11 cellular contexts compared by ENCODE assay signal in the genomic region with DNA sequence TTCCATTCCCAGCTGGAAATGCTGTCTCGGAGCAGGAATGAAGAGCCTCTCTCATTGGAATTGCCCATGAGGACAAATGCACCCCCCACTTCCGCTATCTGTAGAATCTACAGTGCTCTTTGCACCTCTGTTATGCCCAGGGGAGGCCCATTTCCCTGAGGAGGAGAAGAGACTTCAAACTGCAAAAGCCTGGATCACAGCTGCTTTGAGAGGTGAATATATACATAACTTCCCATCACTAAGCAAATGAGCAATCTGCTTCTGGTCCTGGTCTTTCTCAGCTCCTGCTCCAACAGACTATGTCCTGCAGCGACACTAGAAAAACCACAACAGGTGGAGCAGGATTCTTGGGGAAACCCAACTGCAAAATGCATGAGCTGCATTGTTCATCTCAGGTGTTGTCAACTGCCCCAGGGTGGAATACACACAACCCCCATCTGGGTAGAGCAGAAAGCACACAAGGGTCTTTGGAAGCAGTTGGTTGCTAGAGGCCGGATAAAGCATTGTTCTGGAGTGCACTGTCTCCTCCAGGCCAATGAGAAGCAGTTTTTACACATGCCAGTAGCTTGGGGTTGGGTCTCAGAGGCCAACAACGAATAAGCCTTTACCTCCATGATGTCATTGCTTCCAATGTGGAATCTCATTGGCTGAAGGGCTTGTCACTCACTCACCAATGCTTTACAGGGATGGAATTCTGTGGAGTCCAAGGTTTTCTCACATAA.
A peak's percentile ranks its signal among the peaks of the same experiment; 100 is the strongest.
DNase-seq lines count a peak whose midpoint lies in the region; ATAC-seq and TF ChIP-seq lines count a peak whose summit lies in the region.
"Had no signal": no experiment of that assay in that cellular context is flagged by ENCODE, and none has a peak within 500 bp of the region (broad histone marks: within the 10 kb centered on the region; RNA-seq: fewer than 3 reads in every experiment).

No MANE protein-coding gene starts in this region.

- peak overlapping the region; percentile 28 to 32 (median 29); a peak in 5 of 7 replicates for H3K27ac Mint-ChIP-seq in H9

- H2AK5ac ChIP-seq in H9 (ENCODE audit: insufficient read length, low read length): no peak overlapping the region

- no peak overlapping the region; the same call in 1 of the 2 replicates for H3K4ac ChIP-seq in H9 (ENCODE audit: low read depth, low read length)

- H3K56ac ChIP-seq in H9 (ENCODE audit: insufficient read length, low read depth, low read length): no peak overlapping the region

- H3K27ac ChIP-seq in H9 (ENCODE audit: insufficient read length, low read depth, low read length): peak overlapping the region; percentile 1
- peak overlapping the region; percentile 99 for H3K27ac ChIP-seq in SK-N-MC
- H3K27ac ChIP-seq in hepatocyte: peak overlapping the region; percentile 91
- H3K27ac ChIP-seq: adrenal gland, upper lobe of right lung had no signal

- H3K79me1 ChIP-seq in H9 (ENCODE audit: insufficient read depth, low read depth, low read length, poor library complexity, severe bottlenecking): no peaks in the 10 kb centered on the region

- no peaks in the 10 kb centered on the region for H3K9me3 ChIP-seq in H9 (ENCODE audit: control insufficient read depth, low read depth, low read length)
- no peaks in the 10 kb centered on the region for H3K9me3 ChIP-seq in SK-N-MC (ENCODE audit: low read depth, low read length)
- H3K9me3 ChIP-seq in hepatocyte (ENCODE audit: low read depth): no peaks in the 10 kb centered on the region
- H3K9me3 ChIP-seq: adrenal gland, upper lobe of right lung had no signal

- H3K4me1 ChIP-seq in H9 (ENCODE audit: insufficient read depth, low read length) (peaks cover 12% of the 10 kb centered on the region; the same call in 1 of the 2 replicates), hepatocyte (ENCODE audit: insufficient read depth) (peaks cover 57% of the 10 kb centered on the region)

- in situ Hi-C loops in ACHN (cut with HindIII; ENCODE audit: low pct_ligation_motif_present, low pct_unique_long_range_greater_than_20kb, low sequenced_read_pairs): no loop called here

- H2BK12ac ChIP-seq in H9 (ENCODE audit: insufficient read length, low read depth, low read length): no peak overlapping the region

- H3K18ac ChIP-seq in H9 (ENCODE audit: insufficient read length, low read depth, low read length): peak overlapping the region; percentile 28

- no peak overlapping the region for H2BK15ac ChIP-seq in H9 (ENCODE audit: low read depth, low read length)

- H3K23ac ChIP-seq in H9 (ENCODE audit: insufficient read length, low read depth, low read length): no peak overlapping the region

- H4K5ac ChIP-seq in H9 (ENCODE audit: insufficient read length, low read depth, low read length): no peak overlapping the region

- H4K20me1 ChIP-seq in H9 (ENCODE audit: control insufficient read depth, insufficient read depth, insufficient read length) (no peaks in the 10 kb centered on the region), hepatocyte (ENCODE audit: insufficient read depth, poor library complexity, severe bottlenecking) (no peaks in the 10 kb centered on the region)

- H3K36me3 ChIP-seq in SK-N-MC (ENCODE audit: insufficient read depth, low read length) (no peaks in the 10 kb centered on the region), hepatocyte (replicated peaks; ENCODE audit: insufficient read depth, low read depth) (no peaks in the 10 kb centered on the region)
- H3K36me3 ChIP-seq: adrenal gland, upper lobe of right lung had no signal

- ATAC-seq in HG02938 (IDR thresholded peaks at IDR 0.05; ENCODE audit: unreplicated experiment) (no peak), GM21717 (IDR thresholded peaks at IDR 0.05; ENCODE audit: unreplicated experiment) (no peak)
- ATAC-seq: upper lobe of right lung had no signal

- no peak overlapping the region for H4K8ac ChIP-seq in H9 (replicated peaks; ENCODE audit: insufficient read length, low read depth, low read length)

- H2BK120ac ChIP-seq in H9 (ENCODE audit: low read depth, low read length, poor library complexity, severe bottlenecking): no peak overlapping the region

- H3K4me1 Mint-ChIP-seq in H9: peaks cover 45 to 47% of the 10 kb centered on the region in 2 experiments

- peaks cover 2% of the 10 kb centered on the region for H3K27me3 Mint-ChIP-seq in H9 (ENCODE audit: low read depth)

- H3K4me3 Mint-ChIP-seq in H9: no peak overlapping the region

- no peak for TF ChIP-seq CTCF in H9 (conservative IDR thresholded peaks at IDR 0.05)
- TF ChIP-seq CTCF in hepatocyte (IDR thresholded peaks at IDR 0.05; ENCODE audit: poor library complexity): no peak

- DNase-seq in ACHN (peak; percentile 39), H9 (peak; percentile 95), SK-N-MC (ENCODE audit: low read depth, low spot score) (peak; percentile 75), hepatocyte (ENCODE audit: low spot score) (peak; percentile 76), NCI-H1092 treated with DMSO at 0.1 percent for 48 hours (lab: John Stamatoyannopoulos, UW) (no peak), UCSD-AML1 (lab: John Stamatoyannopoulos, UW; ENCODE audit: unreplicated experiment) (no peak)
- DNase-seq: adrenal gland, Kasumi-1, upper lobe of right lung had no signal

- no CpG with 5 or more reads among the region's 5 CpGs for WGBS in H9 (ENCODE audit: extremely low coverage, insufficient read length, low lambda C conversion rate)
- 72% methylated on average over 5 of the region's 5 CpGs for WGBS in hepatocyte (ENCODE audit: low lambda C conversion rate, missing lambda C conversion rate)

- H2BK20ac ChIP-seq in H9 (ENCODE audit: low read depth, low read length, poor library complexity, severe bottlenecking): no peak overlapping the region

- no peak overlapping the region for H2AFZ ChIP-seq in H9 (ENCODE audit: low read length)
- H2AFZ ChIP-seq in hepatocyte: no peak overlapping the region

- H3K9ac ChIP-seq in H9 (ENCODE audit: extremely low read depth, insufficient read length, low read length): no peak overlapping the region
- peak overlapping the region; percentile 52 for H3K9ac ChIP-seq in SK-N-MC (ENCODE audit: insufficient read length)

- H3K27me3 ChIP-seq in H9 (ENCODE audit: insufficient read depth, low read length) (no peaks in the 10 kb centered on the region), hepatocyte (no peaks in the 10 kb centered on the region)
- H3K27me3 ChIP-seq: adrenal gland, upper lobe of right lung had no signal

- H3K79me2 ChIP-seq in H9 (ENCODE audit: insufficient read depth, low read length): no peaks in the 10 kb centered on the region
- H3K79me2 ChIP-seq in hepatocyte: no peaks in the 10 kb centered on the region

- H3T11ph ChIP-seq in H9 (ENCODE audit: low read length): no peak overlapping the region

- no peak overlapping the region for H2BK5ac ChIP-seq in H9 (ENCODE audit: insufficient read length, low read length)

- H3K4me2 ChIP-seq in H9 (ENCODE audit: insufficient read depth, insufficient read length, low read length) (no peak overlapping the region), hepatocyte (no peak overlapping the region)

- no peaks in the 10 kb centered on the region for H3K9me2 ChIP-seq in hepatocyte (replicated peaks; ENCODE audit: insufficient read depth)

- H3K14ac ChIP-seq in H9 (ENCODE audit: insufficient read depth, low read length): no peak overlapping the region

- H4K91ac ChIP-seq in H9 (ENCODE audit: insufficient read length, low read depth, low read length): no peak overlapping the region

- H3K4me3 ChIP-seq in SK-N-MC: no peak overlapping the region
- no peak overlapping the region for H3K4me3 ChIP-seq in hepatocyte
- H3K4me3 ChIP-seq: adrenal gland, upper lobe of right lung had no signal

- H3K9me3 Mint-ChIP-seq in H9: no peaks in the 10 kb centered on the region

- no peaks in the 10 kb centered on the region for H3K36me3 Mint-ChIP-seq in H9 (ENCODE audit: insufficient read depth in 1 of 3, low read depth in 3 of 3)

- H3K23me2 ChIP-seq in H9 (ENCODE audit: insufficient read length, low read depth, low read length, poor library complexity, severe bottlenecking): no peaks in the 10 kb centered on the region

Comparison
In these comparisons a context has a peak if more than half of its experiments do, and no peak if none do; other contexts are left out.
1. DNase-seq: peak in ACHN (single experiment), H9 (single experiment), SK-N-MC (single experiment) and hepatocyte (single experiment); none in NCI-H1092 treated with DMSO at 0.1 percent for 48 hours (single experiment) and UCSD-AML1 (single experiment).
2. H3K27ac ChIP-seq: peak in every context shown above with its lines; median percentile 99 in SK-N-MC; 91 in hepatocyte; 1 in H9.